ENCODE assay signal across 18 cellular contexts in genomic region chr9:134029248-134030226, GRCh38.
"Had no signal": no experiment of that assay in that cellular context is flagged by ENCODE, and none has a peak within 500 bp of the region (broad histone marks: within the 10 kb centered on the region; RNA-seq: fewer than 3 reads in every experiment).

No MANE protein-coding gene starts in this region.

- H3K36me3 ChIP-seq: breast epithelium had no signal

- H3K27me3 Mint-ChIP-seq: activated CD8-positive, alpha-beta memory T cell treated with anti-CD3 and anti-CD28 coated beads, Interleukin-2, amount 10 ng/mL, durations not matched to agents 7 days and 5 days; activated naive CD8-positive, alpha-beta T cell treated with anti-CD3 and anti-CD28 coated beads, Interleukin-2, amount 10 ng/mL, durations not matched to agents 7 days and 5 days; activated T-cell treated with anti-CD3 and anti-CD28 coated beads, Interleukin-2, amount 50 U/mL, for 24 hours; naive B cell had no signal

- H3K27me3 ChIP-seq: breast epithelium, dorsolateral prefrontal cortex, esophagus muscularis mucosa, neutrophil, suprapubic skin, upper lobe of left lung had no signal

- H3K9me3 ChIP-seq: breast epithelium, esophagus muscularis mucosa, neutrophil, suprapubic skin, upper lobe of left lung had no signal

- H3K27ac Mint-ChIP-seq: activated CD8-positive, alpha-beta memory T cell treated with anti-CD3 and anti-CD28 coated beads, Interleukin-2, amount 10 ng/mL, durations not matched to agents 7 days and 5 days; activated naive CD8-positive, alpha-beta T cell treated with anti-CD3 and anti-CD28 coated beads, Interleukin-2, amount 10 ng/mL, durations not matched to agents 7 days and 5 days; activated T-cell treated with anti-CD3 and anti-CD28 coated beads, Interleukin-2, amount 50 U/mL, for 24 hours had no signal

- H3K9me3 Mint-ChIP-seq: activated naive CD8-positive, alpha-beta T cell treated with anti-CD3 and anti-CD28 coated beads, Interleukin-2, amount 10 ng/mL, durations not matched to agents 7 days and 5 days; activated T-cell treated with anti-CD3 and anti-CD28 coated beads, Interleukin-2, amount 50 U/mL, for 24 hours; naive B cell had no signal

- H3K4me1 ChIP-seq: breast epithelium had no signal

- ATAC-seq: activated CD8-positive, alpha-beta memory T cell treated with anti-CD3 and anti-CD28 coated beads, Interleukin-2, amount 10 ng/mL, durations not matched to agents 7 days and 5 days; left cardiac atrium; right cardiac atrium had no signal

- H3K4me3 ChIP-seq: breast epithelium, dorsolateral prefrontal cortex, esophagus muscularis mucosa, suprapubic skin, upper lobe of left lung had no signal

- DNase-seq: activated CD4-positive, alpha-beta T cell treated with anti-CD3 and anti-CD28 coated beads, Interleukin-2, amount 50 U/mL, for 48 hours; activated CD4-positive, CD25-positive, alpha-beta regulatory T cell treated with anti-CD3 and anti-CD28 coated beads, Interleukin-2, amount 50 U/mL, for 72 hours; activated CD8-positive, alpha-beta memory T cell treated with anti-CD3 and anti-CD28 coated beads, Interleukin-2, amount 10 ng/mL, durations not matched to agents 7 days and 5 days; activated gamma-delta T cell; activated naive CD8-positive, alpha-beta T cell treated with anti-CD3 and anti-CD28 coated beads, Interleukin-2, amount 10 ng/mL, durations not matched to agents 7 days and 5 days; activated T-cell treated with anti-CD3 and anti-CD28 coated beads, Interleukin-2, amount 50 U/mL, for 24 hours; anterior cingulate cortex; dorsolateral prefrontal cortex; left cardiac atrium; naive B cell; right cardiac atrium; stimulated activated CD4-positive, alpha-beta T cell treated with anti-CD3 and anti-CD28 coated beads, Interleukin-2, amount 100 ng/mL, for 24 hours; stimulated activated naive CD4-positive, alpha-beta T cell treated with Interleukin-2 at 50 U/mL for 16 hours had no signal

- H3K4me3 Mint-ChIP-seq: activated CD8-positive, alpha-beta memory T cell treated with anti-CD3 and anti-CD28 coated beads, Interleukin-2, amount 10 ng/mL, durations not matched to agents 7 days and 5 days; activated naive CD8-positive, alpha-beta T cell treated with anti-CD3 and anti-CD28 coated beads, Interleukin-2, amount 10 ng/mL, durations not matched to agents 7 days and 5 days; activated T-cell treated with anti-CD3 and anti-CD28 coated beads, Interleukin-2, amount 50 U/mL, for 24 hours had no signal

- H3K27ac ChIP-seq: breast epithelium, esophagus muscularis mucosa, neutrophil, suprapubic skin, upper lobe of left lung had no signal
